Comparison of ENCODE assay signal across 32 cellular contexts in genomic region chr3:134284438-134284837, GRCh38.
"Had no signal": no experiment of that assay in that cellular context is flagged by ENCODE, and none has a peak within 500 bp of the region (broad histone marks: within the 10 kb centered on the region; RNA-seq: fewer than 3 reads in every experiment).

No MANE protein-coding gene starts in this region.

- FAIRE-seq: pancreas, urothelium cell line had no signal

- H3K9ac ChIP-seq: neural progenitor cell had no signal

- ATAC-seq: naive thymus-derived CD4-positive, alpha-beta T cell; natural killer cell; pancreas; psoas muscle; right cardiac atrium; sciatic nerve; stimulated activated memory B cell treated with anti-CD40 and anti-IgM and Interleukin-4, amounts not matched to agents 10 μg/mL and 1 μg/mL and 100 μg/mL, for 72 hours; stimulated activated naive CD8-positive, alpha-beta T cell treated with anti-CD3 and anti-CD28 coated beads, Interleukin-15, amount 100 ng/mL, for 72 hours; stimulated activated naive CD8-positive, alpha-beta T cell treated with anti-CD3 and anti-CD28 coated beads, Interleukin-15, Interleukin-2, amounts not matched to agents 100 U/mL and 50 U/mL, for 24 hours had no signal

- H3K4me1 Mint-ChIP-seq: natural killer cell; stimulated activated memory B cell treated with anti-CD40 and anti-IgM and Interleukin-4, amounts not matched to agents 10 μg/mL and 1 μg/mL and 100 μg/mL, for 72 hours; stimulated activated naive CD8-positive, alpha-beta T cell treated with anti-CD3 and anti-CD28 coated beads, Interleukin-15, amount 100 ng/mL, for 72 hours had no signal

- H3K27ac ChIP-seq: neural progenitor cell, neutrophil, pancreas, psoas muscle, skin epidermis, spleen, suprapubic skin, testis, tibial artery, transverse colon, upper lobe of left lung, vagina had no signal

- H3K27me3 ChIP-seq: neural progenitor cell, neutrophil, pancreas, suprapubic skin, testis, tibial artery, transverse colon, upper lobe of left lung, vagina had no signal

- H3K4me1 ChIP-seq: neural progenitor cell, psoas muscle, spleen, testis, tibial artery, transverse colon, upper lobe of left lung, vagina had no signal

- H3K36me3 Mint-ChIP-seq: naive thymus-derived CD4-positive, alpha-beta T cell; natural killer cell; neural progenitor cell; stimulated activated memory B cell treated with anti-CD40 and anti-IgM and Interleukin-4, amounts not matched to agents 10 μg/mL and 1 μg/mL and 100 μg/mL, for 72 hours had no signal

- DNase-seq: naive thymus-derived CD4-positive, alpha-beta T cell; natural killer cell; nucleus accumbens; pancreas; posterior cingulate gyrus; psoas muscle; right cardiac atrium; spleen; stimulated activated CD4-positive, alpha-beta T cell treated with anti-CD3 and anti-CD28 coated beads, Interleukin-12 subunit alpha, Interleukin-12 subunit beta, amount 100 ng/mL, for 4 hours; stimulated activated CD4-positive, alpha-beta T cell treated with anti-CD3 and anti-CD28 coated beads, Interleukin-1b, Interleukin-23, amount 100 ng/mL, for 48 hours; stimulated activated CD4-positive, alpha-beta T cell treated with anti-CD3 and anti-CD28 coated beads, Interleukin-4, amount 100 ng/mL, for 1 hour; stimulated activated CD4-positive, alpha-beta T cell treated with anti-CD3 and anti-CD28 coated beads, Interleukin-4, amount 100 ng/mL, for 4 hours; stimulated activated CD8-positive, alpha-beta memory T cell treated with anti-CD3 and anti-CD28 coated beads, Interleukin-4, amount 100 ng/mL, for 48 hours; stimulated activated naive CD4-positive, alpha-beta T cell; stimulated activated naive CD8-positive, alpha-beta T cell treated with anti-CD3 and anti-CD28 coated beads, Interleukin-15, amount 100 ng/mL, for 72 hours; stimulated activated naive CD8-positive, alpha-beta T cell treated with anti-CD3 and anti-CD28 coated beads, Interleukin-15, Interleukin-2, amounts not matched to agents 100 U/mL and 50 U/mL, for 24 hours; substantia nigra; testis; tibial artery; transverse colon; upper lobe of left lung had no signal

- H3K9me3 ChIP-seq: neutrophil, pancreas, psoas muscle, spleen, suprapubic skin, testis, tibial artery, transverse colon, upper lobe of left lung, vagina had no signal

- H3K4me3 ChIP-seq: neural progenitor cell, pancreas, psoas muscle, skin epidermis, smooth muscle cell, spleen, suprapubic skin, testis, tibial artery, transverse colon, upper lobe of left lung, vagina had no signal

- H3K36me3 ChIP-seq: neural progenitor cell, neutrophil, pancreas, spleen, suprapubic skin, tibial artery, transverse colon, upper lobe of left lung, vagina had no signal

- H3K27ac Mint-ChIP-seq: naive thymus-derived CD4-positive, alpha-beta T cell; natural killer cell; neural progenitor cell; progenitor cell of endocrine pancreas; stimulated activated memory B cell treated with anti-CD40 and anti-IgM and Interleukin-4, amounts not matched to agents 10 μg/mL and 1 μg/mL and 100 μg/mL, for 72 hours; stimulated activated naive CD8-positive, alpha-beta T cell treated with anti-CD3 and anti-CD28 coated beads, Interleukin-15, amount 100 ng/mL, for 72 hours had no signal

- H3K4me3 Mint-ChIP-seq: naive thymus-derived CD4-positive, alpha-beta T cell; natural killer cell; nephron; neural progenitor cell; stimulated activated memory B cell treated with anti-CD40 and anti-IgM and Interleukin-4, amounts not matched to agents 10 μg/mL and 1 μg/mL and 100 μg/mL, for 72 hours; stimulated activated naive CD8-positive, alpha-beta T cell treated with anti-CD3 and anti-CD28 coated beads, Interleukin-15, amount 100 ng/mL, for 72 hours had no signal

- H2AFZ ChIP-seq: neural progenitor cell had no signal

- H3K4me2 ChIP-seq: neural progenitor cell, smooth muscle cell had no signal

- H3K9me3 Mint-ChIP-seq: natural killer cell; stimulated activated memory B cell treated with anti-CD40 and anti-IgM and Interleukin-4, amounts not matched to agents 10 μg/mL and 1 μg/mL and 100 μg/mL, for 72 hours; stimulated activated naive CD8-positive, alpha-beta T cell treated with anti-CD3 and anti-CD28 coated beads, Interleukin-15, amount 100 ng/mL, for 72 hours had no signal
